16 cellular contexts compared by ENCODE assay signal in genomic region chr10:121669010-121669366, GRCh38.
DNase-seq lines count a peak whose midpoint lies in the region; ATAC-seq and TF ChIP-seq lines count a peak whose summit lies in the region.
"Had no signal": no experiment of that assay in that cellular context is flagged by ENCODE, and none has a peak within 500 bp of the region (broad histone marks: within the 10 kb centered on the region; RNA-seq: fewer than 3 reads in every experiment).

No MANE protein-coding gene starts in this region.

- no peak overlapping the region for H2BK120ac ChIP-seq in trophoblast cell (ENCODE audit: insufficient read depth, low read length, poor library complexity)

- H3K27ac Mint-ChIP-seq in activated naive CD4-positive, alpha-beta T cell treated with anti-CD3 and anti-CD28 coated beads for 36 hours: no peak overlapping the region
- H3K27ac Mint-ChIP-seq in activated T-helper 17 cell treated with anti-CD3 and anti-CD28 coated beads, Interleukin-2, amount 50 U/mL, for 72 hours: no peak overlapping the region

- no peak overlapping the region for H3K14ac ChIP-seq in trophoblast cell (ENCODE audit: low read length)

- no peak overlapping the region for H3K9ac ChIP-seq in BLaER1
- peak overlapping the region; percentile 52 for H3K9ac ChIP-seq in NT2/D1 (ENCODE audit: insufficient read length, low read depth)
- no peak overlapping the region for H3K9ac ChIP-seq in trophoblast cell (ENCODE audit: low read length)

- H2AFZ ChIP-seq in hepatocyte: peak overlapping the region; percentile 42
- H2AFZ ChIP-seq in trophoblast cell (ENCODE audit: insufficient read depth, low read length, poor library complexity): no peak overlapping the region

- H3K9me3 ChIP-seq in BLaER1 (peaks cover 9% of the 10 kb centered on the region), NT2/D1 (ENCODE audit: insufficient read depth, low read length) (0 out of 2 replicates have a peak, but pooled peaks cover 4% of the 10 kb centered on the region), hepatocyte (ENCODE audit: low read depth) (no peaks in the 10 kb centered on the region), trophoblast cell (ENCODE audit: insufficient read depth, low read depth, low read length) (peaks cover 2% of the 10 kb centered on the region)
- H3K9me3 ChIP-seq in effector memory CD4-positive, alpha-beta T cell (ENCODE audit: control insufficient read depth, low read length): no peaks in the 10 kb centered on the region
- H3K9me3 ChIP-seq: upper lobe of left lung had no signal

- WGBS in hepatocyte (ENCODE audit: low lambda C conversion rate, missing lambda C conversion rate): 52% methylated on average over 6 of the region's 7 CpGs
- no CpG with 5 or more reads among the region's 7 CpGs for WGBS in trophoblast cell (ENCODE audit: extremely low coverage, insufficient coverage, insufficient read length)

- H3K27ac ChIP-seq in BLaER1 (peak overlapping the region; percentile 70; the same call in 1 of the 2 replicates), hepatocyte (peak overlapping the region; percentile 40), trophoblast cell (ENCODE audit: low read depth, low read length) (no peak overlapping the region)
- no peak overlapping the region for H3K27ac ChIP-seq in effector memory CD4-positive, alpha-beta T cell (ENCODE audit: insufficient read depth, low read length, poor library complexity, severe bottlenecking)
- H3K27ac ChIP-seq: upper lobe of left lung had no signal

- no peak for ATAC-seq in activated T-helper 17 cell treated with anti-CD3 and anti-CD28 coated beads, Interleukin-2, amount 50 U/mL, for 72 hours (replicated peaks)
- ATAC-seq: activated CD4-positive, CD25-positive, alpha-beta regulatory T cell treated with anti-CD3 and anti-CD28 coated beads, Interleukin-2, amount 50 U/mL, for 24 hours had no signal

- no peak overlapping the region for H4K12ac ChIP-seq in trophoblast cell (ENCODE audit: low read depth, low read length)

- no peak overlapping the region for H3K4ac ChIP-seq in trophoblast cell (ENCODE audit: low read depth, low read length)

- no peak overlapping the region for H3K4me3 Mint-ChIP-seq in activated naive CD4-positive, alpha-beta T cell treated with anti-CD3 and anti-CD28 coated beads for 36 hours
- H3K4me3 Mint-ChIP-seq in activated T-helper 17 cell treated with anti-CD3 and anti-CD28 coated beads, Interleukin-2, amount 50 U/mL, for 72 hours: no peak overlapping the region

- H3K9me2 ChIP-seq in hepatocyte (replicated peaks; ENCODE audit: insufficient read depth): no peaks in the 10 kb centered on the region

- H3K4me1 ChIP-seq in BLaER1 (peaks cover 73% of the 10 kb centered on the region), NT2/D1 (ENCODE audit: insufficient read depth, insufficient read length) (peaks cover 3% of the 10 kb centered on the region), hepatocyte (ENCODE audit: insufficient read depth) (peaks cover 7% of the 10 kb centered on the region), trophoblast cell (ENCODE audit: control insufficient read depth in 1 of 2, insufficient read depth in 2 of 2, low read length in 2 of 2) (peaks cover 6 to 12% of the 10 kb centered on the region in 2 experiments)
- H3K4me1 ChIP-seq in effector memory CD4-positive, alpha-beta T cell (ENCODE audit: control insufficient read depth, insufficient read depth, low read length, poor library complexity, severe bottlenecking): no peaks in the 10 kb centered on the region

- H3K36me3 ChIP-seq in BLaER1: no peaks in the 10 kb centered on the region
- no peaks in the 10 kb centered on the region for H3K36me3 ChIP-seq in NT2/D1 (ENCODE audit: insufficient read depth, insufficient read length, low read length)
- H3K36me3 ChIP-seq in hepatocyte (replicated peaks; ENCODE audit: insufficient read depth, low read depth): no peaks in the 10 kb centered on the region
- no peaks in the 10 kb centered on the region for H3K36me3 ChIP-seq in trophoblast cell (ENCODE audit: control insufficient read depth in 1 of 2, insufficient read depth in 2 of 2, low read length in 2 of 2)
- no peaks in the 10 kb centered on the region for H3K36me3 ChIP-seq in effector memory CD4-positive, alpha-beta T cell (ENCODE audit: control insufficient read depth, insufficient read depth, low read length)
- H3K36me3 ChIP-seq: upper lobe of left lung had no signal

- no peak overlapping the region for H3K18ac ChIP-seq in trophoblast cell (ENCODE audit: low read length)

- H3K9me3 Mint-ChIP-seq in activated naive CD4-positive, alpha-beta T cell treated with anti-CD3 and anti-CD28 coated beads for 36 hours: peaks cover 9% of the 10 kb centered on the region
- no peaks in the 10 kb centered on the region for H3K9me3 Mint-ChIP-seq in activated T-helper 17 cell treated with anti-CD3 and anti-CD28 coated beads, Interleukin-2, amount 50 U/mL, for 72 hours

- no peaks in the 10 kb centered on the region for H3K4me1 Mint-ChIP-seq in activated naive CD4-positive, alpha-beta T cell treated with anti-CD3 and anti-CD28 coated beads for 36 hours (ENCODE audit: low read depth)
- no peaks in the 10 kb centered on the region for H3K4me1 Mint-ChIP-seq in activated T-helper 17 cell treated with anti-CD3 and anti-CD28 coated beads, Interleukin-2, amount 50 U/mL, for 72 hours

- H3K27me3 ChIP-seq in BLaER1 (no peaks in the 10 kb centered on the region), NT2/D1 (ENCODE audit: insufficient read depth, insufficient read length) (no peaks in the 10 kb centered on the region), hepatocyte (no peaks in the 10 kb centered on the region), trophoblast cell (ENCODE audit: insufficient read depth, low read length) (no peaks in the 10 kb centered on the region)
- H3K27me3 ChIP-seq in effector memory CD4-positive, alpha-beta T cell (replicated peaks; ENCODE audit: control insufficient read depth, insufficient read depth, low read length, poor library complexity, severe bottlenecking): no peaks in the 10 kb centered on the region
- H3K27me3 ChIP-seq: upper lobe of left lung had no signal

- intact Hi-C loops in activated naive CD4-positive, alpha-beta T cell treated with anti-CD3 and anti-CD28 coated beads for 36 hours (cut with micrococcal nuclease): no loop called here

- no peak for TF ChIP-seq CTCF in hepatocyte (IDR thresholded peaks at IDR 0.05; ENCODE audit: poor library complexity)

- H2AK5ac ChIP-seq in trophoblast cell (ENCODE audit: low read length): no peak overlapping the region

- H3K36me3 Mint-ChIP-seq in activated naive CD4-positive, alpha-beta T cell treated with anti-CD3 and anti-CD28 coated beads for 36 hours (ENCODE audit: low read depth): no peaks in the 10 kb centered on the region
- no peaks in the 10 kb centered on the region for H3K36me3 Mint-ChIP-seq in activated T-helper 17 cell treated with anti-CD3 and anti-CD28 coated beads, Interleukin-2, amount 50 U/mL, for 72 hours (ENCODE audit: low read depth)

- CTCF ChIA-PET in activated naive CD4-positive, alpha-beta T cell treated with anti-CD3 and anti-CD28 coated beads for 36 hours (lab: Charles Lee): no interaction called here

- H3K79me2 ChIP-seq in hepatocyte: no peaks in the 10 kb centered on the region
- no peaks in the 10 kb centered on the region for H3K79me2 ChIP-seq in trophoblast cell (ENCODE audit: control insufficient read depth, insufficient read depth, low read length, poor library complexity)

- H3K79me1 ChIP-seq in trophoblast cell (ENCODE audit: low read length): peaks cover 3% of the 10 kb centered on the region

- peak overlapping the region; percentile 44; the same call in 1 of the 2 replicates for H3K4me3 ChIP-seq in BLaER1
- H3K4me3 ChIP-seq in NT2/D1 (ENCODE audit: insufficient read length, low read depth): no peak overlapping the region
- H3K4me3 ChIP-seq in hepatocyte: no peak overlapping the region
- H3K4me3 ChIP-seq in trophoblast cell (ENCODE audit: low read depth, low read length): no peak overlapping the region
- no peak overlapping the region for H3K4me3 ChIP-seq in effector memory CD4-positive, alpha-beta T cell (ENCODE audit: insufficient read depth, low read depth, low read length, poor library complexity, severe bottlenecking)
- H3K4me3 ChIP-seq: upper lobe of left lung had no signal

- H4K8ac ChIP-seq in trophoblast cell (ENCODE audit: low read depth, low read length): peak overlapping the region; percentile 62

- no peak overlapping the region for H4K91ac ChIP-seq in trophoblast cell (ENCODE audit: low read depth, low read length)

- H3K23ac ChIP-seq in trophoblast cell (ENCODE audit: low read length): no peak overlapping the region

- H2BK12ac ChIP-seq in trophoblast cell (ENCODE audit: low read length): no peak overlapping the region

- peak overlapping the region; percentile 90 for H3K4me2 ChIP-seq in BLaER1
- no peak overlapping the region for H3K4me2 ChIP-seq in hepatocyte
- no peak overlapping the region for H3K4me2 ChIP-seq in trophoblast cell (ENCODE audit: low read length)

- DNase-seq in NT2/D1 (ENCODE audit: low read depth, low spot score) (no peak), hepatocyte (ENCODE audit: low spot score) (no peak), trophoblast cell (no peak), NCI-H2196 (lab: John Stamatoyannopoulos, UW; ENCODE audit: unreplicated experiment) (no peak)
- no peak for DNase-seq in activated naive CD4-positive, alpha-beta T cell treated with anti-CD3 and anti-CD28 coated beads for 36 hours
- DNase-seq in effector memory CD4-positive, alpha-beta T cell: no peak
- DNase-seq: activated gamma-delta T cell treated with Interleukin-2 at 50 U/mL for 16 hours; HCEC 1CT; NCI-H2029 treated with DMSO at 0.1 percent for 48 hours; NCI-H748 treated with DMSO at 0.1 percent for 48 hours; stimulated activated CD4-positive, alpha-beta T cell treated with anti-CD3 and anti-CD28 coated beads, Interleukin-4, amount 100 ng/mL, for 4 hours; T-helper 1 cell had no signal

- H2BK5ac ChIP-seq in trophoblast cell (ENCODE audit: low read depth, low read length, poor library complexity): no peak overlapping the region

- H4K20me1 ChIP-seq in BLaER1 (no peaks in the 10 kb centered on the region), hepatocyte (ENCODE audit: insufficient read depth, poor library complexity, severe bottlenecking) (no peaks in the 10 kb centered on the region)

- peaks cover 17% of the 10 kb centered on the region for H3K27me3 Mint-ChIP-seq in activated naive CD4-positive, alpha-beta T cell treated with anti-CD3 and anti-CD28 coated beads for 36 hours (ENCODE audit: low read depth)
- H3K27me3 Mint-ChIP-seq in activated T-helper 17 cell treated with anti-CD3 and anti-CD28 coated beads, Interleukin-2, amount 50 U/mL, for 72 hours: peaks cover 16% of the 10 kb centered on the region

Comparison
In these comparisons a context has a peak if more than half of its experiments do, and no peak if none do; other contexts are left out.
1. H3K27ac ChIP-seq: peak in BLaER1 (single experiment) and hepatocyte (single experiment); none in trophoblast cell (single experiment) and effector memory CD4-positive, alpha-beta T cell (single experiment).